Comparison of ENCODE assay signal across 1 cellular context in the genomic region with DNA sequence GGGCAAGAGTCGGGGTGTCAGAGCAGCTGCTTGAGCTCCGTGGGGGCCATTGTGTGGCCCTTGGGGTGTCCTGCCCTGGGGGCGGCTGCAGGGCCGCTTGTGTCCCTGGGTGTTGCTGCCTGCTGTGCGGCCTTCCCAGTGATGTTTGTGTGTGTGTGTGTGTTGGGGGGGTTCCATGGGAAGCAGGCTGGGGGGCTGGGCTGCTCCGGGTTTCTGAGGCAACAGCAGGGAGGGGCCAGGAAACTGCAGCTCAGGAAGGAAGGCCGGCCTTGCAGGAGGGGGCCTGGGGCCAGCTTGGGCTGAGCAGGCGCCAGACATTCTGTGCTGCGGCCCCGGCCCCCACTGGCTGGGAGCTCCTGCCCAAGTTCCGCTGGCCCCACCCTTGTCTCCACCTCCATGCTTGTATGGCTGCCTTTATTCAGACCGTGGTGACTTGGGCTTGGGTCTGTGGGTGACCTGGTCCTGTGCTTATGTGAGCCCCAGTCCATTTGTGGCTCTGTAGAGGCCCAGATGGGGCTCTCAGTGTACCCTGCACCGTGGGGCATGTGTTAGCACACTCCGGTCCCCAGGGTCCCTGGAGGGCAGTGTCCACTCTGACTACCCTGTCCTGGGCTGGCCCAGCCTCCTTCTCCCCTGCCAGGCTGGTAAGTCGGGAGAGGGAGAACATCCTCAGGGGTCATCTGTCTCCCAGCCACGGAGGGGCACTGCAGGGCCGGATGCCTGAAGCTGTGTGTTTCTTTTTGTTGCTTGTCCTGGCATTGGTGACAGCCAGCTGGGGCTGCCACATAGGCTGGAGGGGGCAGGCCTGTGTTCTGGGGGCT.
TF ChIP-seq lines count a peak whose summit lies in the region.

No MANE protein-coding gene starts in this region.

TF ChIP-seq in liver, 16 proteins besides CTCF, POLR2A, EP300 and RAD21:
- TF ChIP-seq HNF4A (conservative IDR thresholded peaks at IDR 0.05), result no peak
- TF ChIP-seq FOXA1 (IDR thresholded peaks at IDR 0.05), result no peak
- no peak for TF ChIP-seq REST (IDR thresholded peaks at IDR 0.05)
- TF ChIP-seq, protein P1, sequence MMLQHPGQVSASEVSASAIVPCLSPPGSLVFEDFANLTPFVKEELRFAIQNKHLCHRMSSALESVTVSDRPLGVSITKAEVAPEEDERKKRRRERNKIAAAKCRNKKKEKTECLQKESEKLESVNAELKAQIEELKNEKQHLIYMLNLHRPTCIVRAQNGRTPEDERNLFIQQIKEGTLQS (IDR thresholded peaks at IDR 0.05), result no peak
- TF ChIP-seq NR2F2 (IDR thresholded peaks at IDR 0.05), result no peak
- TF ChIP-seq SP1 (IDR thresholded peaks at IDR 0.05), result no peak
- TF ChIP-seq HNF4G (IDR thresholded peaks at IDR 0.05), result no peak
- TF ChIP-seq, protein P2, sequence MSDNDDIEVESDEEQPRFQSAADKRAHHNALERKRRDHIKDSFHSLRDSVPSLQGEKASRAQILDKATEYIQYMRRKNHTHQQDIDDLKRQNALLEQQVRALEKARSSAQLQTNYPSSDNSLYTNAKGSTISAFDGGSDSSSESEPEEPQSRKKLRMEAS (IDR thresholded peaks at IDR 0.05), result no peak
- TF ChIP-seq YY1 (IDR thresholded peaks at IDR 0.05), result no peak
- no peak for TF ChIP-seq EGR1 (IDR thresholded peaks at IDR 0.05; ENCODE audit: low read depth in 2 of 2)
